8 cellular contexts compared by ENCODE assay signal in genomic region chr16:88649195-88649923, GRCh38. TPM values are rescaled to one million over a fixed set of nuclear protein-coding genes. Genes with fewer than 3 reads are reported as not detected.
DNase-seq lines count a peak whose midpoint lies in the region; ATAC-seq and TF ChIP-seq lines count a peak whose summit lies in the region.

No MANE protein-coding gene starts in this region.

- H3F3A ChIP-seq in GM23338 (replicated peaks; ENCODE audit: low read depth) = 0 out of 2 replicates have a peak, but pooled peaks cover 7% of the 10 kb centered on the region

- no peak overlapping the region for H3K27ac ChIP-seq in AG04450 (ENCODE audit: low read depth, low read length)
- H3K27ac ChIP-seq in GM23338 (ENCODE audit: low read depth) = no peak overlapping the region

- no peak for ATAC-seq in GM23338
- no peak for ATAC-seq in memory B cell (ENCODE audit: low read depth)
- ATAC-seq in GM21423 (IDR thresholded peaks at IDR 0.05; ENCODE audit: unreplicated experiment) = no peak
- ATAC-seq in GM21447 (IDR thresholded peaks at IDR 0.05; ENCODE audit: unreplicated experiment) = no peak

- H3K9me2 ChIP-seq in GM23338 (ENCODE audit: insufficient read depth) = no peaks in the 10 kb centered on the region

- H4K20me1 ChIP-seq in GM23338 (replicated peaks; ENCODE audit: insufficient read depth) = peaks cover 7% of the 10 kb centered on the region; the same call in 1 of the 2 replicates

- H3K79me2 ChIP-seq in GM23338 (replicated peaks; ENCODE audit: insufficient read depth) = peaks cover 14% of the 10 kb centered on the region; the same call in 1 of the 2 replicates

- peaks cover 18% of the 10 kb centered on the region; the same call in 2 of the 3 replicates for H3K36me3 Mint-ChIP-seq in GM23338 (ENCODE audit: low read depth)
- peaks cover 34% of the 10 kb centered on the region for H3K36me3 Mint-ChIP-seq in activated CD4-positive, alpha-beta memory T cell treated with anti-CD3 and anti-CD28 coated beads, Interleukin-2, amount 10 ng/mL, durations not matched to agents 7 days and 5 days (ENCODE audit: low read depth)
- H3K36me3 Mint-ChIP-seq in memory B cell = peaks cover 15% of the 10 kb centered on the region

- DNase-seq in AG04450 (ENCODE audit: low read depth, low spot score) (no peak), GM23338 (ENCODE audit: low spot score) (no peak), memory B cell (ENCODE audit: low spot score in 2 of 2) (no peak), SW 1271 (lab: John Stamatoyannopoulos, UW) (no peak)
- DNase-seq in activated CD4-positive, alpha-beta memory T cell treated with anti-CD3 and anti-CD28 coated beads, Interleukin-2, amount 10 ng/mL, durations not matched to agents 7 days and 5 days = no peak
- no peak for DNase-seq in activated CD4-positive, CD25-positive, alpha-beta regulatory T cell treated with anti-CD3 and anti-CD28 coated beads, Interleukin-2, amount 50 U/mL, for 72 hours

- CTCF ChIA-PET in AG04450 (lab: Charles Lee) = no interaction called here
- CTCF ChIA-PET in activated CD4-positive, alpha-beta memory T cell treated with anti-CD3 and anti-CD28 coated beads, Interleukin-2, amount 10 ng/mL, durations not matched to agents 7 days and 5 days (lab: Charles Lee) = interaction anchor here (1.1 kb wide), 1 partner anchor 36 kb away, joined by 3 read pairs; no protein-coding TSS in a partner anchor

- no peaks in the 10 kb centered on the region for H3K9me3 Mint-ChIP-seq in GM23338
- H3K9me3 Mint-ChIP-seq in activated CD4-positive, alpha-beta memory T cell treated with anti-CD3 and anti-CD28 coated beads, Interleukin-2, amount 10 ng/mL, durations not matched to agents 7 days and 5 days = no peaks in the 10 kb centered on the region
- no peaks in the 10 kb centered on the region for H3K9me3 Mint-ChIP-seq in memory B cell

- H3K4me1 Mint-ChIP-seq in GM23338 (peaks cover 8% of the 10 kb centered on the region), memory B cell (peaks cover 23% of the 10 kb centered on the region)
- H3K4me1 Mint-ChIP-seq in activated CD4-positive, alpha-beta memory T cell treated with anti-CD3 and anti-CD28 coated beads, Interleukin-2, amount 10 ng/mL, durations not matched to agents 7 days and 5 days = peaks cover 28% of the 10 kb centered on the region

- H3K36me3 ChIP-seq in GM23338 (ENCODE audit: insufficient read depth) = no peaks in the 10 kb centered on the region; the same call in 1 of the 2 replicates

- H3K27me3 ChIP-seq in AG04450 (ENCODE audit: control insufficient read depth, insufficient read depth, low read length) (no peaks in the 10 kb centered on the region), GM23338 (ENCODE audit: insufficient read depth) (no peaks in the 10 kb centered on the region)

- H2AFZ ChIP-seq in GM23338 = no peak overlapping the region

- H3K4me3 ChIP-seq in AG04450 (ENCODE audit: low read depth, low read length) = peak overlapping the region; percentile 83
- peak overlapping the region; percentile 96 for H3K4me3 ChIP-seq in GM23338

- POLR2A ChIA-PET in AG04450 (lab: Yijun Ruan, JAX) = no interaction called here
- POLR2A ChIA-PET in activated CD4-positive, alpha-beta memory T cell treated with anti-CD3 and anti-CD28 coated beads, Interleukin-2, amount 10 ng/mL, durations not matched to agents 7 days and 5 days (lab: Charles Lee) = interaction anchor here (0.7 to 4.3 kb wide), 12 partner anchors 10 to 207 kb away, joined by 3 to 38 read pairs (median 8); partner anchors contain the start of genes CTU2, GALNS, IL17C and RNF166

- H3K27me3 Mint-ChIP-seq in GM23338 (ENCODE audit: insufficient read depth, low read depth, poor library complexity) (peaks cover 9% of the 10 kb centered on the region), memory B cell (no peaks in the 10 kb centered on the region)
- no peaks in the 10 kb centered on the region for H3K27me3 Mint-ChIP-seq in activated CD4-positive, alpha-beta memory T cell treated with anti-CD3 and anti-CD28 coated beads, Interleukin-2, amount 10 ng/mL, durations not matched to agents 7 days and 5 days

- H3K4me3 Mint-ChIP-seq in GM23338 (peak overlapping the region; percentile 87), memory B cell (peak overlapping the region; percentile 95)
- peak overlapping the region; percentile 90 for H3K4me3 Mint-ChIP-seq in activated CD4-positive, alpha-beta memory T cell treated with anti-CD3 and anti-CD28 coated beads, Interleukin-2, amount 10 ng/mL, durations not matched to agents 7 days and 5 days

- peak overlapping the region; percentile 98 for H3K4me2 ChIP-seq in GM23338

- H3K27ac Mint-ChIP-seq in GM23338 = no peak overlapping the region
- peak overlapping the region; percentile 76 for H3K27ac Mint-ChIP-seq in activated CD4-positive, alpha-beta memory T cell treated with anti-CD3 and anti-CD28 coated beads, Interleukin-2, amount 10 ng/mL, durations not matched to agents 7 days and 5 days
- peak overlapping the region; percentile 85 for H3K27ac Mint-ChIP-seq in memory B cell

- no peak for TF ChIP-seq CTCF in AG04450 (IDR thresholded peaks at IDR 0.05; ENCODE audit: low read depth, low read length)
- no peak for TF ChIP-seq CTCF in GM23338 (conservative IDR thresholded peaks at IDR 0.05; ENCODE audit: low read depth in 2 of 2)

- peaks cover 11% of the 10 kb centered on the region; the same call in 1 of the 2 replicates for H3K4me1 ChIP-seq in GM23338 (ENCODE audit: insufficient read depth)

- no peaks in the 10 kb centered on the region; the same call in 1 of the 2 replicates for H3K9me3 ChIP-seq in AG04450 (ENCODE audit: control insufficient read depth, insufficient read depth, low read length)

TF ChIP-seq in GM23338, 12 proteins besides CTCF, POLR2A, EP300 and RAD21:
- TF ChIP-seq ETS1 (IDR thresholded peaks at IDR 0.05) (no peak), ZNF331 (CRISPR knock-in tag; IDR thresholded peaks at IDR 0.05; ENCODE audit: low read depth) (no peak), CREB1 (CRISPR knock-in tag; IDR thresholded peaks at IDR 0.05; ENCODE audit: low read depth) (no peak), STAT1 (IDR thresholded peaks at IDR 0.05; ENCODE audit: unreplicated experiment) (no peak), ZNF114 (CRISPR knock-in tag; IDR thresholded peaks at IDR 0.05) (no peak), EZH2 (IDR thresholded peaks at IDR 0.05; ENCODE audit: low read depth, unreplicated experiment) (no peak)

RNA-seq across cellular contexts. Expression of gene CYBA, which starts 1.5 kb away (rescaled TPM):
- polyA plus RNA-seq in AG04450 (2011; rRNA removed) = 53.6 and 99.8 TPM in 2 replicates
- 43.6 and 50.6 TPM in 2 replicates for polyA minus RNA-seq in AG04450 (2011; rRNA and poly(A)+ RNA removed)
- total RNA-seq in GM23338 (2014; rRNA removed; shearing (Covaris generic)) = 228 and 275 TPM in 2 replicates
- polyA plus RNA-seq in GM23338 (2016; fragmentation: Nextera tagmentation; extraction: Ambion mirVana) = 281 and 285 TPM in 2 replicates
- total RNA-seq in activated CD4-positive, alpha-beta memory T cell treated with anti-CD3 and anti-CD28 coated beads, Interleukin-2, amount 10 ng/mL, durations not matched to agents 7 days and 5 days = 100 to 1,000 TPM; 580 to 588 TPM

RNA-seq across cellular contexts. Expression of gene IL17C, which starts 11.0 kb away (rescaled TPM):
- polyA plus RNA-seq in AG04450 (2011; rRNA removed) (not detected in 2 replicates), GM23338 (2016; fragmentation: Nextera tagmentation; extraction: Ambion mirVana) (2.3 and 3.9 TPM in 2 replicates)
- not detected in 2 replicates for polyA minus RNA-seq in AG04450 (2011; rRNA and poly(A)+ RNA removed)
- 2.7 and 5.1 TPM in 2 replicates for total RNA-seq in GM23338 (2014; rRNA removed; shearing (Covaris generic))
- under 1 TPM; 0.23 to 0.43 TPM for total RNA-seq in activated CD4-positive, alpha-beta memory T cell treated with anti-CD3 and anti-CD28 coated beads, Interleukin-2, amount 10 ng/mL, durations not matched to agents 7 days and 5 days

RNA-seq across cellular contexts. Expression of gene MVD, which starts 13.5 kb away (rescaled TPM):
- polyA plus RNA-seq in AG04450 (2011; rRNA removed) (9.1 and 13.5 TPM in 2 replicates), GM23338 (2016; fragmentation: Nextera tagmentation; extraction: Ambion mirVana) (94.2 and 95.3 TPM in 2 replicates)
- polyA minus RNA-seq in AG04450 (2011; rRNA and poly(A)+ RNA removed) = 8.1 and 8.6 TPM in 2 replicates
- 144 and 149 TPM in 2 replicates for total RNA-seq in GM23338 (2014; rRNA removed; shearing (Covaris generic))
- total RNA-seq in activated CD4-positive, alpha-beta memory T cell treated with anti-CD3 and anti-CD28 coated beads, Interleukin-2, amount 10 ng/mL, durations not matched to agents 7 days and 5 days = 100 to 1,000 TPM; 134 to 139 TPM

RNA-seq across cellular contexts. Expression of gene SNAI3, which starts 36.9 kb away (rescaled TPM):
- 0.04 and 0.06 TPM in 2 replicates for polyA plus RNA-seq in AG04450 (2011; rRNA removed)
- polyA minus RNA-seq in AG04450 (2011; rRNA and poly(A)+ RNA removed) = not detected in 2 replicates
- total RNA-seq in GM23338 (2014; rRNA removed; shearing (Covaris generic)) = 19.2 and 19.4 TPM in 2 replicates
- polyA plus RNA-seq in GM23338 (2016; fragmentation: Nextera tagmentation; extraction: Ambion mirVana) = 10.0 and 10.3 TPM in 2 replicates
- 10 to 100 TPM; 16.5 to 16.6 TPM for total RNA-seq in activated CD4-positive, alpha-beta memory T cell treated with anti-CD3 and anti-CD28 coated beads, Interleukin-2, amount 10 ng/mL, durations not matched to agents 7 days and 5 days

RNA-seq across cellular contexts. Expression of gene RNF166, which starts 56.8 kb away (rescaled TPM):
- polyA plus RNA-seq in AG04450 (2011; rRNA removed) (6.8 and 9.0 TPM in 2 replicates), GM23338 (2016; fragmentation: Nextera tagmentation; extraction: Ambion mirVana) (24.9 and 27.8 TPM in 2 replicates)
- polyA minus RNA-seq in AG04450 (2011; rRNA and poly(A)+ RNA removed) = 9.4 and 13.5 TPM in 2 replicates
- total RNA-seq in GM23338 (2014; rRNA removed; shearing (Covaris generic)) = 39.6 and 43.4 TPM in 2 replicates
- 100 to 1,000 TPM; 155 to 156 TPM for total RNA-seq in activated CD4-positive, alpha-beta memory T cell treated with anti-CD3 and anti-CD28 coated beads, Interleukin-2, amount 10 ng/mL, durations not matched to agents 7 days and 5 days
